1 cellular context compared by ENCODE assay signal in the genomic region with DNA sequence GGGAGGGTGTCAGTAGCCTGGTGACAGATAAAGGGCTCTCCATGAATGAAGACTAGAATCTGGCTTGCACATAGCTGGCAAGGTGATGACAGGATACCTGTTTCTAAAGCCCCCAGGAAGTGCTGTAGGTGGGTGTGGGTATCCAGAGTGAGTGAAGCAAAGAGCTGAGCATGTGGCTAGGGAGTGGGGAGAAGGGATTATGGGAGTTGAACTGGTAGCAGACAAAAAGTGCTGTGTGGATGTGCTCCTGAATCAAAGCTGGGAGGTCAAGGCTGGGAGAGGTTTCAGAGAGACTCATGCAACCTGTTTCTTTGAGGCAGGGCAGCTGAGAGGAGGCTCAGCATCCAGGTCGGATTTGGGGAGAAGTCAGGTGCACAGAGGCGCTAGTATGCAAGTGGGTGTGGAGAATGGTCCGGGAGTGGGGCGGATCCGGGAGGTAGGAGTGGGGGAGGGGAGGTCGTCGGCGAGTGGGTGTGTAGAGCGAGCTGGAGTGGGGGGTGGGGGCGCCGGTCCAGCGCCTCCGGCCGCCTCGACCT.
TF ChIP-seq lines count a peak whose summit lies in the region.

No MANE protein-coding gene starts in this region.

TF ChIP-seq in GM23338, 12 proteins besides CTCF, POLR2A, EP300 and RAD21 (continued from another document):
- TF ChIP-seq, protein P1, sequence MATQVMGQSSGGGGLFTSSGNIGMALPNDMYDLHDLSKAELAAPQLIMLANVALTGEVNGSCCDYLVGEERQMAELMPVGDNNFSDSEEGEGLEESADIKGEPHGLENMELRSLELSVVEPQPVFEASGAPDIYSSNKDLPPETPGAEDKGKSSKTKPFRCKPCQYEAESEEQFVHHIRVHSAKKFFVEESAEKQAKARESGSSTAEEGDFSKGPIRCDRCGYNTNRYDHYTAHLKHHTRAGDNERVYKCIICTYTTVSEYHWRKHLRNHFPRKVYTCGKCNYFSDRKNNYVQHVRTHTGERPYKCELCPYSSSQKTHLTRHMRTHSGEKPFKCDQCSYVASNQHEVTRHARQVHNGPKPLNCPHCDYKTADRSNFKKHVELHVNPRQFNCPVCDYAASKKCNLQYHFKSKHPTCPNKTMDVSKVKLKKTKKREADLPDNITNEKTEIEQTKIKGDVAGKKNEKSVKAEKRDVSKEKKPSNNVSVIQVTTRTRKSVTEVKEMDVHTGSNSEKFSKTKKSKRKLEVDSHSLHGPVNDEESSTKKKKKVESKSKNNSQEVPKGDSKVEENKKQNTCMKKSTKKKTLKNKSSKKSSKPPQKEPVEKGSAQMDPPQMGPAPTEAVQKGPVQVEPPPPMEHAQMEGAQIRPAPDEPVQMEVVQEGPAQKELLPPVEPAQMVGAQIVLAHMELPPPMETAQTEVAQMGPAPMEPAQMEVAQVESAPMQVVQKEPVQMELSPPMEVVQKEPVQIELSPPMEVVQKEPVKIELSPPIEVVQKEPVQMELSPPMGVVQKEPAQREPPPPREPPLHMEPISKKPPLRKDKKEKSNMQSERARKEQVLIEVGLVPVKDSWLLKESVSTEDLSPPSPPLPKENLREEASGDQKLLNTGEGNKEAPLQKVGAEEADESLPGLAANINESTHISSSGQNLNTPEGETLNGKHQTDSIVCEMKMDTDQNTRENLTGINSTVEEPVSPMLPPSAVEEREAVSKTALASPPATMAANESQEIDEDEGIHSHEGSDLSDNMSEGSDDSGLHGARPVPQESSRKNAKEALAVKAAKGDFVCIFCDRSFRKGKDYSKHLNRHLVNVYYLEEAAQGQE (IDR thresholded peaks at IDR 0.05; ENCODE audit: unreplicated experiment), result no peak
- TF ChIP-seq ZNF114 (CRISPR knock-in tag; IDR thresholded peaks at IDR 0.05), result no peak
- TF ChIP-seq, protein P2, sequence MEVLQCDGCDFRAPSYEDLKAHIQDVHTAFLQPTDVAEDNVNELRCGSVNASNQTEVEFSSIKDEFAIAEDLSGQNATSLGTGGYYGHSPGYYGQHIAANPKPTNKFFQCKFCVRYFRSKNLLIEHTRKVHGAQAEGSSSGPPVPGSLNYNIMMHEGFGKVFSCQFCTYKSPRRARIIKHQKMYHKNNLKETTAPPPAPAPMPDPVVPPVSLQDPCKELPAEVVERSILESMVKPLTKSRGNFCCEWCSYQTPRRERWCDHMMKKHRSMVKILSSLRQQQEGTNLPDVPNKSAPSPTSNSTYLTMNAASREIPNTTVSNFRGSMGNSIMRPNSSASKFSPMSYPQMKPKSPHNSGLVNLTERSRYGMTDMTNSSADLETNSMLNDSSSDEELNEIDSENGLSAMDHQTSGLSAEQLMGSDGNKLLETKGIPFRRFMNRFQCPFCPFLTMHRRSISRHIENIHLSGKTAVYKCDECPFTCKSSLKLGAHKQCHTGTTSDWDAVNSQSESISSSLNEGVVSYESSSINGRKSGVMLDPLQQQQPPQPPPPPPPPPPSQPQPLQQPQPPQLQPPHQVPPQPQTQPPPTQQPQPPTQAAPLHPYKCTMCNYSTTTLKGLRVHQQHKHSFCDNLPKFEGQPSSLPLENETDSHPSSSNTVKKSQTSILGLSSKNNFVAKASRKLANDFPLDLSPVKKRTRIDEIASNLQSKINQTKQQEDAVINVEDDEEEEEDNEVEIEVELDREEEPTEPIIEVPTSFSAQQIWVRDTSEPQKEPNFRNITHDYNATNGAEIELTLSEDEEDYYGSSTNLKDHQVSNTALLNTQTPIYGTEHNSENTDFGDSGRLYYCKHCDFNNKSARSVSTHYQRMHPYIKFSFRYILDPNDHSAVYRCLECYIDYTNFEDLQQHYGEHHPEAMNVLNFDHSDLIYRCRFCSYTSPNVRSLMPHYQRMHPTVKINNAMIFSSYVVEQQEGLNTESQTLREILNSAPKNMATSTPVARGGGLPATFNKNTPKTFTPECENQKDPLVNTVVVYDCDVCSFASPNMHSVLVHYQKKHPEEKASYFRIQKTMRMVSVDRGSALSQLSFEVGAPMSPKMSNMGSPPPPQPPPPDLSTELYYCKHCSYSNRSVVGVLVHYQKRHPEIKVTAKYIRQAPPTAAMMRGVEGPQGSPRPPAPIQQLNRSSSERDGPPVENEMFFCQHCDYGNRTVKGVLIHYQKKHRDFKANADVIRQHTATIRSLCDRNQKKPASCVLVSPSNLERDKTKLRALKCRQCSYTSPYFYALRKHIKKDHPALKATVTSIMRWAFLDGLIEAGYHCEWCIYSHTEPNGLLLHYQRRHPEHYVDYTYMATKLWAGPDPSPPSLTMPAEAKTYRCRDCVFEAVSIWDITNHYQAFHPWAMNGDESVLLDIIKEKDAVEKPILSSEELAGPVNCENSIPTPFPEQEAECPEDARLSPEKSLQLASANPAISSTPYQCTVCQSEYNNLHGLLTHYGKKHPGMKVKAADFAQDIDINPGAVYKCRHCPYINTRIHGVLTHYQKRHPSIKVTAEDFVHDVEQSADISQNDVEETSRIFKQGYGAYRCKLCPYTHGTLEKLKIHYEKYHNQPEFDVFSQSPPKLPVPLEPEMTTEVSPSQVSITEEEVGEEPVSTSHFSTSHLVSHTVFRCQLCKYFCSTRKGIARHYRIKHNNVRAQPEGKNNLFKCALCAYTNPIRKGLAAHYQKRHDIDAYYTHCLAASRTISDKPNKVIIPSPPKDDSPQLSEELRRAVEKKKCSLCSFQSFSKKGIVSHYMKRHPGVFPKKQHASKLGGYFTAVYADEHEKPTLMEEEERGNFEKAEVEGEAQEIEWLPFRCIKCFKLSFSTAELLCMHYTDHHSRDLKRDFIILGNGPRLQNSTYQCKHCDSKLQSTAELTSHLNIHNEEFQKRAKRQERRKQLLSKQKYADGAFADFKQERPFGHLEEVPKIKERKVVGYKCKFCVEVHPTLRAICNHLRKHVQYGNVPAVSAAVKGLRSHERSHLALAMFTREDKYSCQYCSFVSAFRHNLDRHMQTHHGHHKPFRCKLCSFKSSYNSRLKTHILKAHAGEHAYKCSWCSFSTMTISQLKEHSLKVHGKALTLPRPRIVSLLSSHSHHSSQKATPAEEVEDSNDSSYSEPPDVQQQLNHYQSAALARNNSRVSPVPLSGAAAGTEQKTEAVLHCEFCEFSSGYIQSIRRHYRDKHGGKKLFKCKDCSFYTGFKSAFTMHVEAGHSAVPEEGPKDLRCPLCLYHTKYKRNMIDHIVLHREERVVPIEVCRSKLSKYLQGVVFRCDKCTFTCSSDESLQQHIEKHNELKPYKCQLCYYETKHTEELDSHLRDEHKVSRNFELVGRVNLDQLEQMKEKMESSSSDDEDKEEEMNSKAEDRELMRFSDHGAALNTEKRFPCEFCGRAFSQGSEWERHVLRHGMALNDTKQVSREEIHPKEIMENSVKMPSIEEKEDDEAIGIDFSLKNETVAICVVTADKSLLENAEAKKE (CRISPR knock-in tag; IDR thresholded peaks at IDR 0.05), result no peak
TF ChIP-seq in GM23338: peak in this region for 0.
